ENCODE assay signal across 20 cellular contexts in genomic region chr13:36089130-36089529, GRCh38. TPM values are rescaled to one million over a fixed set of nuclear protein-coding genes. Genes with fewer than 3 reads are reported as not detected.
DNase-seq lines count a peak whose midpoint lies in the region; ATAC-seq and TF ChIP-seq lines count a peak whose summit lies in the region.
"Had no signal": no experiment of that assay in that cellular context is flagged by ENCODE, and none has a peak within 500 bp of the region (broad histone marks: within the 10 kb centered on the region; RNA-seq: fewer than 3 reads in every experiment).

No MANE protein-coding gene starts in this region.

- H3K9me3 ChIP-seq in heart left ventricle = no peaks in the 10 kb centered on the region
- H3K9me3 ChIP-seq in right cardiac atrium (ENCODE audit: control insufficient read depth, low read length) = no peaks in the 10 kb centered on the region
- H3K9me3 ChIP-seq in upper lobe of left lung = no peaks in the 10 kb centered on the region

- whole genome bisulfite sequencing in heart left ventricle, 4 donors = 79 to 85% (median 84%) methylated on average over 7 of the region's 7 CpGs
- WGBS in right cardiac atrium = 87% methylated on average over 7 of the region's 7 CpGs
- 78 to 80% methylated on average over 7 of the region's 7 CpGs for WGBS in upper lobe of left lung, 2 donors

- no peak for TF ChIP-seq POLR2A in heart left ventricle (IDR thresholded peaks at IDR 0.05)
- TF ChIP-seq POLR2A in upper lobe of left lung (IDR thresholded peaks at IDR 0.05) = no peak

- intact Hi-C loops in heart left ventricle (cut with DNase I) = no loop called here
- intact Hi-C loops in right cardiac atrium (cut with DNase I) = no loop called here
- intact Hi-C loops in sciatic nerve (cut with DNase I) = no loop called here

- DNase-seq in heart left ventricle (no peak), right cardiac atrium (no peak), fibroblast of mammary gland (ENCODE audit: low read depth) (peak; percentile 45), sciatic nerve (ENCODE audit: low spot score) (no peak), upper lobe of left lung (no peak)
- DNase-seq: CD4-positive, CD25-positive, alpha-beta regulatory T cell; DMS153; H9; Kasumi-1; MV-4-11; NCI-H1105; NCI-H1436 treated with DMSO at 0.1 percent for 48 hours; NCI-H1930; NCI-H524 treated with DMSO at 0.1 percent for 48 hours; NCI-H774 had no signal

- ATAC-seq in heart left ventricle = peak in 3 of 4 donors; percentile 30 to 62 (median 36)
- ATAC-seq in right cardiac atrium = no peak
- peak; percentile 58 for ATAC-seq in sciatic nerve
- no peak for ATAC-seq in HG03521 (IDR thresholded peaks at IDR 0.05; ENCODE audit: unreplicated experiment)
- no peak for ATAC-seq in GM19351 (IDR thresholded peaks at IDR 0.05; ENCODE audit: unreplicated experiment)
- ATAC-seq in upper lobe of left lung (ENCODE audit: low FRiP score in 2 of 2) = no peak
- ATAC-seq: K562 had no signal

- TF ChIP-seq CTCF in heart left ventricle (IDR thresholded peaks at IDR 0.05) = no peak
- no peak for TF ChIP-seq CTCF in fibroblast of mammary gland (conservative IDR thresholded peaks at IDR 0.05; ENCODE audit: control insufficient read depth, insufficient read depth, low read depth, low read length)
- no peak for TF ChIP-seq CTCF in upper lobe of left lung (IDR thresholded peaks at IDR 0.05)

- no peaks in the 10 kb centered on the region for H3K36me3 ChIP-seq in heart left ventricle
- no peaks in the 10 kb centered on the region for H3K36me3 ChIP-seq in upper lobe of left lung

- H3K27ac ChIP-seq in heart left ventricle = no peak overlapping the region
- no peak overlapping the region for H3K27ac ChIP-seq in right cardiac atrium (ENCODE audit: low read length)
- no peak overlapping the region for H3K27ac ChIP-seq in upper lobe of left lung
- H3K27ac ChIP-seq: GM23248 had no signal

- no peak for TF ChIP-seq EP300 in upper lobe of left lung (IDR thresholded peaks at IDR 0.05)

- H3K4me3 ChIP-seq in heart left ventricle = no peak overlapping the region
- no peak overlapping the region for H3K4me3 ChIP-seq in right cardiac atrium (ENCODE audit: low read length)
- H3K4me3 ChIP-seq in fibroblast of mammary gland (ENCODE audit: control insufficient read depth, low read depth, low read length) = no peak overlapping the region
- no peak overlapping the region for H3K4me3 ChIP-seq in upper lobe of left lung
- H3K4me3 ChIP-seq: GM23248, K562 had no signal

- no peaks in the 10 kb centered on the region for H3K27me3 ChIP-seq in heart left ventricle
- no peaks in the 10 kb centered on the region for H3K27me3 ChIP-seq in right cardiac atrium (ENCODE audit: control insufficient read depth, insufficient read depth)
- H3K27me3 ChIP-seq in upper lobe of left lung = no peaks in the 10 kb centered on the region

- H3K4me1 ChIP-seq in heart left ventricle (peaks cover 0 to 5% (median 0%) of the 10 kb centered on the region in 12 donors), right cardiac atrium (ENCODE audit: control insufficient read depth, insufficient read depth, low read length) (peaks cover 4% of the 10 kb centered on the region), upper lobe of left lung (no peaks in the 10 kb centered on the region)

RNA-seq across cellular contexts. Expression of gene DCLK1, which starts 42.1 kb away (rescaled TPM):
- total RNA-seq in heart left ventricle (10 to 100 TPM in 6 of 9 donors, 1 to 10 TPM in 3; 6.1 to 15.9 (median 11.6) TPM), right cardiac atrium (10 to 100 TPM in 3 of 4 donors, 1 to 10 TPM in 1; 9.2 to 19.8 (median 17.1) TPM), sciatic nerve (55.5 TPM), upper lobe of left lung (10 to 100 TPM in 1 of 6 donors, 1 to 10 TPM in 5; 2.1 to 14.7 (median 3.9) TPM)
- polyA plus RNA-seq in heart left ventricle (1 to 10 TPM; 3.4 to 5.2 TPM), right cardiac atrium (5.1 TPM)
- total RNA-seq: CD4-positive, CD25-positive, alpha-beta regulatory T cell; G401 had no signal
- polyA plus RNA-seq: CD4-positive, CD25-positive, alpha-beta regulatory T cell; K562 had no signal

Comparison
In these comparisons a context has a peak if more than half of its experiments do, and no peak if none do; other contexts are left out.
1. ATAC-seq: peak in heart left ventricle (3 of 4) and sciatic nerve (single experiment); none in right cardiac atrium (0 of 2), HG03521 (single experiment), GM19351 (single experiment) and upper lobe of left lung (0 of 2).